27 cellular contexts compared by ENCODE assay signal in the genomic region with DNA sequence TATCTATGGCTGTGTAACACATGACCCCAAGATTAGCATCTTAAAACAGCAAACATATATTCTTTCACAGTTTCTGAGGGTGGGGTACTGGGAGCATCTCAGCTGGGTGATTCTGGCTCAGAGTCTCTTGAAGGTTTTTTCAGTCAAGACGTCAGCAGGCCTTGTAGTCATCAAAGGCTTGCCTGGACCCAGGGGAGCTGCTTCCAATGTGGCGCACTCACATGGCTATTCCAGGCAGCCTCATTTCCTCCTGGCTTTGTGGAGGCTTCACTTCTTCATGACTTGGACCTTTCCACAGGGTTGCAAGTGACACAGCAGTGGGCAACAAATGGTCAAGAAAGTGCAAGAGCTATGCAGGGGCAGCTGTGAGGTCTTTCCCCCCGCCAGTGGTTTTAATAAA.
"Had no signal": no experiment of that assay in that cellular context is flagged by ENCODE, and none has a peak within 500 bp of the region (broad histone marks: within the 10 kb centered on the region; RNA-seq: fewer than 3 reads in every experiment).

No MANE protein-coding gene starts in this region.

- H3K4me1 Mint-ChIP-seq: activated CD4-positive, alpha-beta T cell treated with anti-CD3 and anti-CD28 coated beads, Interleukin-2, amount 10 ng/mL, durations not matched to agents 7 days and 5 days; activated CD8-positive, alpha-beta memory T cell treated with anti-CD3 and anti-CD28 coated beads, Interleukin-2, amount 10 ng/mL, durations not matched to agents 7 days and 5 days; activated naive CD4-positive, alpha-beta T cell treated with anti-CD3 and anti-CD28 coated beads, Interleukin-2, amount 50 U/mL, for 24 hours; immature natural killer cell; naive thymus-derived CD8-positive, alpha-beta T cell had no signal

- H3K27me3 ChIP-seq: hepatocyte, ovary, right atrium auricular region had no signal

- H3K4me3 ChIP-seq: dorsolateral prefrontal cortex, hepatocyte, left ventricle myocardium inferior, ovary, prostate gland, right atrium auricular region, tibial artery had no signal

- H3K27ac Mint-ChIP-seq: activated CD4-positive, alpha-beta T cell treated with anti-CD3 and anti-CD28 coated beads, Interleukin-2, amount 10 ng/mL, durations not matched to agents 7 days and 5 days; activated CD8-positive, alpha-beta memory T cell treated with anti-CD3 and anti-CD28 coated beads, Interleukin-2, amount 10 ng/mL, durations not matched to agents 7 days and 5 days; activated CD8-positive, alpha-beta T cell treated with anti-CD3 and anti-CD28 coated beads for 36 hours; activated naive CD4-positive, alpha-beta T cell treated with anti-CD3 and anti-CD28 coated beads, Interleukin-2, amount 50 U/mL, for 24 hours; brain; effector memory CD8-positive, alpha-beta T cell; immature natural killer cell; mesothelial cell of epicardium; naive thymus-derived CD8-positive, alpha-beta T cell; stimulated activated naive CD8-positive, alpha-beta T cell treated with anti-CD3 and anti-CD28 coated beads, Interleukin-15, Interleukin-2, amounts not matched to agents 100 ng/mL and 50 ng/mL, for 24 hours had no signal

- DNase-seq: activated CD4-positive, alpha-beta T cell treated with anti-CD3 and anti-CD28 coated beads, Interleukin-2, amount 10 ng/mL, durations not matched to agents 7 days and 5 days; activated CD4-positive, CD25-positive, alpha-beta regulatory T cell treated with anti-CD3 and anti-CD28 coated beads, Interleukin-2, amount 50 U/mL, for 72 hours; activated CD8-positive, alpha-beta memory T cell treated with anti-CD3 and anti-CD28 coated beads, Interleukin-2, amount 10 ng/mL, durations not matched to agents 7 days and 5 days; activated CD8-positive, alpha-beta T cell treated with anti-CD3 and anti-CD28 coated beads for 36 hours; activated gamma-delta T cell treated with Interleukin-2 at 50 U/mL for 16 hours; anterior cingulate cortex; central memory CD4-positive, alpha-beta T cell; dorsolateral prefrontal cortex; effector memory CD8-positive, alpha-beta T cell; foreskin melanocyte; glutamatergic neuron; immature natural killer cell; kidney glomerular epithelial cell; left ventricle myocardium inferior; naive thymus-derived CD8-positive, alpha-beta T cell; ovary; stimulated activated CD4-positive, alpha-beta T cell treated with anti-CD3 and anti-CD28 coated beads, Interleukin-12 subunit alpha, Interleukin-12 subunit beta, amount 100 ng/mL, for 4 hours; stimulated activated CD4-positive, alpha-beta T cell treated with anti-CD3 and anti-CD28 coated beads, Interleukin-4, amount 100 ng/mL, for 4 hours; tibial artery; WERI-Rb-1 had no signal

- H3K27ac ChIP-seq: dorsolateral prefrontal cortex, hepatocyte, left ventricle myocardium inferior, ovary, prostate gland, right atrium auricular region, tibial artery, WERI-Rb-1 had no signal

- H3K4me2 ChIP-seq: hepatocyte had no signal

- H3K36me3 Mint-ChIP-seq: activated CD8-positive, alpha-beta memory T cell treated with anti-CD3 and anti-CD28 coated beads, Interleukin-2, amount 10 ng/mL, durations not matched to agents 7 days and 5 days; activated naive CD4-positive, alpha-beta T cell treated with anti-CD3 and anti-CD28 coated beads, Interleukin-2, amount 50 U/mL, for 24 hours; brain; immature natural killer cell; mesothelial cell of epicardium had no signal

- H2AFZ ChIP-seq: hepatocyte had no signal

- H3K36me3 ChIP-seq: left ventricle myocardium inferior, ovary, prostate gland, right atrium auricular region, tibial artery, WERI-Rb-1 had no signal

- H3K4me3 Mint-ChIP-seq: activated CD4-positive, alpha-beta T cell treated with anti-CD3 and anti-CD28 coated beads, Interleukin-2, amount 10 ng/mL, durations not matched to agents 7 days and 5 days; activated CD8-positive, alpha-beta memory T cell treated with anti-CD3 and anti-CD28 coated beads, Interleukin-2, amount 10 ng/mL, durations not matched to agents 7 days and 5 days; activated CD8-positive, alpha-beta T cell treated with anti-CD3 and anti-CD28 coated beads for 36 hours; activated naive CD4-positive, alpha-beta T cell treated with anti-CD3 and anti-CD28 coated beads, Interleukin-2, amount 50 U/mL, for 24 hours; brain; effector memory CD8-positive, alpha-beta T cell; immature natural killer cell; mesothelial cell of epicardium; naive thymus-derived CD8-positive, alpha-beta T cell; stimulated activated naive CD8-positive, alpha-beta T cell treated with anti-CD3 and anti-CD28 coated beads, Interleukin-15, Interleukin-2, amounts not matched to agents 100 ng/mL and 50 ng/mL, for 24 hours had no signal

- H3K9me3 Mint-ChIP-seq: effector memory CD8-positive, alpha-beta T cell had no signal

- H3K79me2 ChIP-seq: hepatocyte had no signal

- H3K4me1 ChIP-seq: prostate gland had no signal

- H3K9me3 ChIP-seq: left ventricle myocardium inferior, ovary, prostate gland, right atrium auricular region, tibial artery had no signal

- H3K27me3 Mint-ChIP-seq: activated CD4-positive, alpha-beta T cell treated with anti-CD3 and anti-CD28 coated beads, Interleukin-2, amount 10 ng/mL, durations not matched to agents 7 days and 5 days; activated CD8-positive, alpha-beta memory T cell treated with anti-CD3 and anti-CD28 coated beads, Interleukin-2, amount 10 ng/mL, durations not matched to agents 7 days and 5 days; brain had no signal
